12 cellular contexts compared by ENCODE assay signal in the genomic region with DNA sequence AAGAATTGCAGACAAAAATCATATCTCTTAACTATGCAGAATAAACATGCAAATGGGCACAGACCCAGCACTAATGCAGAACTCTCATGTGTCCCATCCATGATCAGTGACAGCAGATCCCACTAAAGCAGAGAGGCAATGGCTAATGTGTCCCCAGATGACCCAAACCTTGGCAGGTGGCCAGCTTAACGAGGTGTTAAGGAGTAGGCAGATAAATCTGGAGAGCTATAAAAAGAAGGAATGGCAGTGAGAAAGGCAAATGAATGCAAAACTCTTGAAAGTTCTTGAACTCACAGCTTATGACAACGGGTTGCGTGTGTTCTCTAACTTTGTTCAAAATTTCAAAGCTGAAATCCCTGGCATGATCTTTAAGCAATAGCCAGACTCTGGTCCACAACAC.
DNase-seq lines count a peak whose midpoint lies in the region; ATAC-seq and TF ChIP-seq lines count a peak whose summit lies in the region.
"Had no signal": no experiment of that assay in that cellular context is flagged by ENCODE, and none has a peak within 500 bp of the region (broad histone marks: within the 10 kb centered on the region; RNA-seq: fewer than 3 reads in every experiment).

No MANE protein-coding gene starts in this region.

- H3K4me3 Mint-ChIP-seq in CD8-positive, alpha-beta T cell, result no peak overlapping the region
- no peak overlapping the region for H3K4me3 Mint-ChIP-seq in T-helper 17 cell
- no peak overlapping the region for H3K4me3 Mint-ChIP-seq in naive thymus-derived CD4-positive, alpha-beta T cell
- H3K4me3 Mint-ChIP-seq: activated naive CD4-positive, alpha-beta T cell treated with anti-CD3 and anti-CD28 coated beads, Interleukin-2, amount 50 U/mL, for 24 hours; naive B cell; stimulated activated naive B cell treated with anti-CD40 and anti-IgM and Interleukin-4, amounts not matched to agents 10 μg/mL and 1 μg/mL and 100 μg/mL, for 72 hours had no signal

- no peak for TF ChIP-seq CTCF in right atrium auricular region (IDR thresholded peaks at IDR 0.05)
- no peak for TF ChIP-seq CTCF in CD8-positive, alpha-beta T cell (IDR thresholded peaks at IDR 0.05)

- no peak for ATAC-seq in CD8-positive, alpha-beta T cell
- ATAC-seq in T-helper 17 cell, result no peak
- no peak for ATAC-seq in naive thymus-derived CD4-positive, alpha-beta T cell
- ATAC-seq: stimulated activated naive B cell treated with anti-CD40 and anti-IgM and Interleukin-4, amounts not matched to agents 10 μg/mL and 1 μg/mL and 100 μg/mL, for 72 hours had no signal

- DNase-seq in COR-L47 (lab: John Stamatoyannopoulos, UW), result peak; percentile 37
- peak; percentile 24 for DNase-seq in M059J (ENCODE audit: low read depth)
- peak; percentile 52 for DNase-seq in NCI-H82 treated with DMSO at 0.1 percent for 48 hours (lab: John Stamatoyannopoulos, UW; ENCODE audit: unreplicated experiment)
- DNase-seq in right atrium auricular region (ENCODE audit: low spot score), result peak; percentile 59
- no peak for DNase-seq in CD8-positive, alpha-beta T cell
- DNase-seq in T-helper 17 cell, result no peak
- no peak for DNase-seq in HCEC 1CT
- no peak for DNase-seq in naive thymus-derived CD4-positive, alpha-beta T cell
- DNase-seq: naive B cell; stimulated activated naive B cell treated with anti-CD40 and anti-IgM and Interleukin-4, amounts not matched to agents 10 μg/mL and 1 μg/mL and 100 μg/mL, for 72 hours had no signal

- no peak overlapping the region for H3K27ac Mint-ChIP-seq in CD8-positive, alpha-beta T cell
- no peak overlapping the region for H3K27ac Mint-ChIP-seq in T-helper 17 cell
- no peak overlapping the region for H3K27ac Mint-ChIP-seq in naive thymus-derived CD4-positive, alpha-beta T cell
- H3K27ac Mint-ChIP-seq: activated naive CD4-positive, alpha-beta T cell treated with anti-CD3 and anti-CD28 coated beads, Interleukin-2, amount 50 U/mL, for 24 hours; naive B cell; stimulated activated naive B cell treated with anti-CD40 and anti-IgM and Interleukin-4, amounts not matched to agents 10 μg/mL and 1 μg/mL and 100 μg/mL, for 72 hours had no signal

- POLR2A ChIA-PET in CD8-positive, alpha-beta T cell (lab: Charles Lee), result no interaction called here
- POLR2A ChIA-PET in naive thymus-derived CD4-positive, alpha-beta T cell (lab: Charles Lee), result no interaction called here

- H3K36me3 ChIP-seq in right atrium auricular region, result no peaks in the 10 kb centered on the region
- H3K36me3 ChIP-seq in CD8-positive, alpha-beta T cell (ENCODE audit: insufficient read depth, low read length), result no peaks in the 10 kb centered on the region
- no peaks in the 10 kb centered on the region for H3K36me3 ChIP-seq in naive thymus-derived CD4-positive, alpha-beta T cell (ENCODE audit: control insufficient read depth in 2 of 3, insufficient read depth in 3 of 3, low read length in 3 of 3)
- H3K36me3 ChIP-seq: SJSA1 had no signal

- peaks cover 6% of the 10 kb centered on the region for H3K9me3 Mint-ChIP-seq in CD8-positive, alpha-beta T cell
- H3K9me3 Mint-ChIP-seq in naive thymus-derived CD4-positive, alpha-beta T cell, result peaks cover 0 to 6% (median 0%) of the 10 kb centered on the region in 11 donors
- H3K9me3 Mint-ChIP-seq: activated naive CD4-positive, alpha-beta T cell treated with anti-CD3 and anti-CD28 coated beads, Interleukin-2, amount 50 U/mL, for 24 hours; naive B cell; stimulated activated naive B cell treated with anti-CD40 and anti-IgM and Interleukin-4, amounts not matched to agents 10 μg/mL and 1 μg/mL and 100 μg/mL, for 72 hours had no signal

- no peaks in the 10 kb centered on the region for H3K36me3 Mint-ChIP-seq in CD8-positive, alpha-beta T cell
- H3K36me3 Mint-ChIP-seq in T-helper 17 cell (ENCODE audit: low read depth), result no peaks in the 10 kb centered on the region
- no peaks in the 10 kb centered on the region for H3K36me3 Mint-ChIP-seq in naive thymus-derived CD4-positive, alpha-beta T cell
- H3K36me3 Mint-ChIP-seq: activated naive CD4-positive, alpha-beta T cell treated with anti-CD3 and anti-CD28 coated beads, Interleukin-2, amount 50 U/mL, for 24 hours; naive B cell; stimulated activated naive B cell treated with anti-CD40 and anti-IgM and Interleukin-4, amounts not matched to agents 10 μg/mL and 1 μg/mL and 100 μg/mL, for 72 hours had no signal

- H3K4me1 Mint-ChIP-seq in CD8-positive, alpha-beta T cell (ENCODE audit: low read depth), result no peaks in the 10 kb centered on the region
- H3K4me1 Mint-ChIP-seq in T-helper 17 cell, result no peaks in the 10 kb centered on the region
- no peaks in the 10 kb centered on the region for H3K4me1 Mint-ChIP-seq in naive thymus-derived CD4-positive, alpha-beta T cell
- H3K4me1 Mint-ChIP-seq: activated naive CD4-positive, alpha-beta T cell treated with anti-CD3 and anti-CD28 coated beads, Interleukin-2, amount 50 U/mL, for 24 hours; naive B cell; stimulated activated naive B cell treated with anti-CD40 and anti-IgM and Interleukin-4, amounts not matched to agents 10 μg/mL and 1 μg/mL and 100 μg/mL, for 72 hours had no signal

- H3K4me3 ChIP-seq in right atrium auricular region, result no peak overlapping the region
- no peak overlapping the region for H3K4me3 ChIP-seq in CD8-positive, alpha-beta T cell (ENCODE audit: low read depth, low read length)
- no peak overlapping the region for H3K4me3 ChIP-seq in naive thymus-derived CD4-positive, alpha-beta T cell (ENCODE audit: low read length)
- H3K4me3 ChIP-seq: SJSA1 had no signal

- no peaks in the 10 kb centered on the region for H3K27me3 Mint-ChIP-seq in CD8-positive, alpha-beta T cell (ENCODE audit: low read depth)
- no peaks in the 10 kb centered on the region for H3K27me3 Mint-ChIP-seq in T-helper 17 cell
- H3K27me3 Mint-ChIP-seq in naive thymus-derived CD4-positive, alpha-beta T cell, result peaks cover 0 to 5% (median 0%) of the 10 kb centered on the region in 5 donors
- H3K27me3 Mint-ChIP-seq: activated naive CD4-positive, alpha-beta T cell treated with anti-CD3 and anti-CD28 coated beads, Interleukin-2, amount 50 U/mL, for 24 hours; naive B cell; stimulated activated naive B cell treated with anti-CD40 and anti-IgM and Interleukin-4, amounts not matched to agents 10 μg/mL and 1 μg/mL and 100 μg/mL, for 72 hours had no signal

- CTCF ChIA-PET in CD8-positive, alpha-beta T cell (lab: Charles Lee), result no interaction called here
- CTCF ChIA-PET in naive thymus-derived CD4-positive, alpha-beta T cell (lab: Charles Lee), result no interaction called here

- no peaks in the 10 kb centered on the region for H3K27me3 ChIP-seq in right atrium auricular region
- no peaks in the 10 kb centered on the region for H3K27me3 ChIP-seq in CD8-positive, alpha-beta T cell (ENCODE audit: insufficient read depth, low read length)
- H3K27me3 ChIP-seq in naive thymus-derived CD4-positive, alpha-beta T cell (ENCODE audit: control insufficient read depth in 2 of 2, insufficient read depth in 2 of 2, low read length in 2 of 2), result no peaks in the 10 kb centered on the region
- H3K27me3 ChIP-seq: SJSA1 had no signal

- H3K27ac ChIP-seq in right atrium auricular region, result no peak overlapping the region
- no peak overlapping the region for H3K27ac ChIP-seq in CD8-positive, alpha-beta T cell (ENCODE audit: low read depth, low read length)
- no peak overlapping the region for H3K27ac ChIP-seq in naive thymus-derived CD4-positive, alpha-beta T cell (ENCODE audit: low read depth, low read length)
- H3K27ac ChIP-seq: SJSA1 had no signal

- intact Hi-C loops in CD8-positive, alpha-beta T cell (cut with DNase I, micrococcal nuclease), result no loop called here
- intact Hi-C loops in naive thymus-derived CD4-positive, alpha-beta T cell (cut with micrococcal nuclease), result no loop called here

- H3K4me1 ChIP-seq in right atrium auricular region, result peaks cover 0 to 8% of the 10 kb centered on the region in 2 donors
- H3K4me1 ChIP-seq in CD8-positive, alpha-beta T cell (ENCODE audit: insufficient read depth, low read length), result no peaks in the 10 kb centered on the region
- H3K4me1 ChIP-seq in naive thymus-derived CD4-positive, alpha-beta T cell (ENCODE audit: control insufficient read depth in 2 of 2, insufficient read depth in 2 of 2, low read length in 2 of 2), result no peaks in the 10 kb centered on the region

- no peaks in the 10 kb centered on the region for H3K9me3 ChIP-seq in right atrium auricular region
- no peaks in the 10 kb centered on the region for H3K9me3 ChIP-seq in CD8-positive, alpha-beta T cell (ENCODE audit: low read length)
- H3K9me3 ChIP-seq in T-helper 17 cell (ENCODE audit: control insufficient read depth, low read length, poor library complexity, severe bottlenecking), result no peaks in the 10 kb centered on the region
- no peaks in the 10 kb centered on the region for H3K9me3 ChIP-seq in naive thymus-derived CD4-positive, alpha-beta T cell (ENCODE audit: control insufficient read depth in 2 of 3, low read length in 3 of 3)
- H3K9me3 ChIP-seq: SJSA1 had no signal

Comparison
In these comparisons a context has a peak if more than half of its experiments do, and no peak if none do; other contexts are left out.
1. DNase-seq: peak in COR-L47 (single experiment), M059J (single experiment), NCI-H82 treated with DMSO at 0.1 percent for 48 hours (single experiment) and right atrium auricular region (single experiment); none in CD8-positive, alpha-beta T cell (0 of 7), T-helper 17 cell (0 of 3), HCEC 1CT (single experiment) and naive thymus-derived CD4-positive, alpha-beta T cell (0 of 9).